1 cellular context compared by ENCODE assay signal in the genomic region with DNA sequence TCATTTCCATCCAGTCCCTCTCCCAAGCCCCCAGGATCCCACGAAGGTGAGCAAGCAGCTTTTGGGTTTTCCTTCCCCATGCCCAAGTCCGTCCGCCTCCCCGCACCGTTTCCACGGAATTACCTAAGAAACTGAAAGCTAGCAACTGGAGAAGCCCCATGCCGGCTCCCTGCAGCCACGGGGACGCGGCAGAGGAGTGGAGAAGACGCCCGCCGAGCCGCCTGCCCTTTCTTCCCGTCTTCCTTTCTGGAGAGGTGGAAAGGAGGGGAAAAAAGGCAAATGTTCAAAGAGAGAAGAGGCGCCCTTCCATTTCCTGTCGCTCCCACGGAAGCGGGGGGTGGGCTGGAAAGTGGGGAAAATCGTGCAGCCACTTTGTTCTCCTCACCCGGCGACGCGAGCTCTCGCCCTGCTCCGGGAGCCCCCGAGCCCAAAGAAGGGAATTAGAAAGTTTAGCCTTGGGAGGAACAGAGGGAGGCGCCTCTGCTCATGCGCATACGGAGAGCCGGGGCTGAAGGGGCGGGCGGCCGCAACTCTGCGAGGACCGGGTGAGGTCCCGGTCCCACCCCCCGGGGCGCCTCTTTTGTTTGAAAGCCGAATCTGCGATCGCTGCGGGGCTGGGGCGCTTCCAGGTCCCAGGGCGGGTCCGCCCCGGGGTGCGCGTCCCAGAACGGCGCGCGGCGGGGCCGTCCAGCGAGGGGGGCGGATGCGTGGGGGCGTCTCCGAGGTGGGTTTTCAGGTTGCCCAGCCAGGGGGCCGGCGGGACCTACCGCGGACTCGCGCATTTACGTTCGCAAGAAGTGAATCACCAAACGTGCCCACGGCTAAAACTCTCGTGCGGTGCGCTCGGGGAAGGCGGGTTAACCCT.
TF ChIP-seq lines count a peak whose summit lies in the region.

TSS of gene LAMB1 (minus strand) at position 436 of the 865 bp plus-strand sequence. CDS start at position 160, 276 bp downstream.

TF ChIP-seq in HEK293, 187 proteins besides CTCF, POLR2A, EP300 and RAD21 (continued from another document and continues in another):
- TF ChIP-seq, protein P1, sequence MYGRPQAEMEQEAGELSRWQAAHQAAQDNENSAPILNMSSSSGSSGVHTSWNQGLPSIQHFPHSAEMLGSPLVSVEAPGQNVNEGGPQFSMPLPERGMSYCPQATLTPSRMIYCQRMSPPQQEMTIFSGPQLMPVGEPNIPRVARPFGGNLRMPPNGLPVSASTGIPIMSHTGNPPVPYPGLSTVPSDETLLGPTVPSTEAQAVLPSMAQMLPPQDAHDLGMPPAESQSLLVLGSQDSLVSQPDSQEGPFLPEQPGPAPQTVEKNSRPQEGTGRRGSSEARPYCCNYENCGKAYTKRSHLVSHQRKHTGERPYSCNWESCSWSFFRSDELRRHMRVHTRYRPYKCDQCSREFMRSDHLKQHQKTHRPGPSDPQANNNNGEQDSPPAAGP (tag by site-specific recombination; IDR thresholded peaks at IDR 0.05), result no peak
- TF ChIP-seq GLI4 (tag by site-specific recombination; IDR thresholded peaks at IDR 0.05), result no peak
- no peak for TF ChIP-seq ZNF292 (tag by site-specific recombination; IDR thresholded peaks at IDR 0.05; ENCODE audit: borderline replicate concordance, low read depth)
- no peak for TF ChIP-seq ZNF791 (tag by site-specific recombination; IDR thresholded peaks at IDR 0.05)
- 0 out of 2 replicates have a peak, but pooled peaks have one; percentile 33 for TF ChIP-seq ZBTB11 (tag by site-specific recombination; conservative IDR thresholded peaks at IDR 0.05; ENCODE audit: low read depth)
- no peak for TF ChIP-seq ZNF623 (tag by site-specific recombination; IDR thresholded peaks at IDR 0.05)
- TF ChIP-seq TCF7L2 (IDR thresholded peaks at IDR 0.05; ENCODE audit: borderline replicate concordance, low read depth, low read length), result no peak
- no peak for TF ChIP-seq ZNF184 (tag by site-specific recombination; IDR thresholded peaks at IDR 0.05)
- no peak for TF ChIP-seq ZNF600 (tag by site-specific recombination; IDR thresholded peaks at IDR 0.05)
- TF ChIP-seq ZNF514 (tag by site-specific recombination; IDR thresholded peaks at IDR 0.05), result no peak
- TF ChIP-seq KLF1 (tag by site-specific recombination; IDR thresholded peaks at IDR 0.05), result peak; percentile 68
- TF ChIP-seq PRDM2 (tag by site-specific recombination; IDR thresholded peaks at IDR 0.05; ENCODE audit: borderline replicate concordance), result no peak
- no peak for TF ChIP-seq ZNF830 (tag by site-specific recombination; IDR thresholded peaks at IDR 0.05; ENCODE audit: low read depth)
- peak; percentile 12; the same call in 1 of the 2 replicates for TF ChIP-seq ZNF394 (tag by site-specific recombination; IDR thresholded peaks at IDR 0.05; ENCODE audit: borderline replicate concordance)
- no peak for TF ChIP-seq SCRT2 (tag by site-specific recombination; IDR thresholded peaks at IDR 0.05)
- TF ChIP-seq, protein P2, sequence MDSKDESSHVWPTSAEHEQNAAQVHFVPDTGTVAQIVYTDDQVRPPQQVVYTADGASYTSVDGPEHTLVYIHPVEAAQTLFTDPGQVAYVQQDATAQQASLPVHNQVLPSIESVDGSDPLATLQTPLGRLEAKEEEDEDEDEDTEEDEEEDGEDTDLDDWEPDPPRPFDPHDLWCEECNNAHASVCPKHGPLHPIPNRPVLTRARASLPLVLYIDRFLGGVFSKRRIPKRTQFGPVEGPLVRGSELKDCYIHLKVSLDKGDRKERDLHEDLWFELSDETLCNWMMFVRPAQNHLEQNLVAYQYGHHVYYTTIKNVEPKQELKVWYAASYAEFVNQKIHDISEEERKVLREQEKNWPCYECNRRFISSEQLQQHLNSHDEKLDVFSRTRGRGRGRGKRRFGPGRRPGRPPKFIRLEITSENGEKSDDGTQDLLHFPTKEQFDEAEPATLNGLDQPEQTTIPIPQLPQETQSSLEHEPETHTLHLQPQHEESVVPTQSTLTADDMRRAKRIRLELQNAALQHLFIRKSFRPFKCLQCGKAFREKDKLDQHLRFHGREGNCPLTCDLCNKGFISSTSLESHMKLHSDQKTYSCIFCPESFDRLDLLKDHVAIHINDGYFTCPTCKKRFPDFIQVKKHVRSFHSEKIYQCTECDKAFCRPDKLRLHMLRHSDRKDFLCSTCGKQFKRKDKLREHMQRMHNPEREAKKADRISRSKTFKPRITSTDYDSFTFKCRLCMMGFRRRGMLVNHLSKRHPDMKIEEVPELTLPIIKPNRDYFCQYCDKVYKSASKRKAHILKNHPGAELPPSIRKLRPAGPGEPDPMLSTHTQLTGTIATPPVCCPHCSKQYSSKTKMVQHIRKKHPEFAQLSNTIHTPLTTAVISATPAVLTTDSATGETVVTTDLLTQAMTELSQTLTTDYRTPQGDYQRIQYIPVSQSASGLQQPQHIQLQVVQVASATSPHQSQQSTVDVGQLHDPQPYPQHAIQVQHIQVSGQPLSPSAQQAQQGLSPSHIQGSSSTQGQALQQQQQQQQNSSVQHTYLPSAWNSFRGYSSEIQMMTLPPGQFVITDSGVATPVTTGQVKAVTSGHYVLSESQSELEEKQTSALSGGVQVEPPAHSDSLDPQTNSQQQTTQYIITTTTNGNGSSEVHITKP (tag by site-specific recombination; IDR thresholded peaks at IDR 0.05), result peak; percentile 76
- TF ChIP-seq ZNF155 (tag by site-specific recombination; IDR thresholded peaks at IDR 0.05), result no peak
- TF ChIP-seq ZNF701 (tag by site-specific recombination; IDR thresholded peaks at IDR 0.05), result no peak
- TF ChIP-seq ZNF223 (tag by site-specific recombination; IDR thresholded peaks at IDR 0.05), result no peak
- 0 out of 2 replicates have a peak, but pooled peaks have one; percentile 35 for TF ChIP-seq ZNF501 (tag by site-specific recombination; IDR thresholded peaks at IDR 0.05)
- TF ChIP-seq ZNF423 (tag by site-specific recombination; IDR thresholded peaks at IDR 0.05), result peak; percentile 98
- no peak for TF ChIP-seq ZSCAN16 (tag by site-specific recombination; IDR thresholded peaks at IDR 0.05)
- no peak for TF ChIP-seq ZNF629 (tag by site-specific recombination; IDR thresholded peaks at IDR 0.05)
- peak; percentile 65 for TF ChIP-seq ZBTB17 (tag by site-specific recombination; IDR thresholded peaks at IDR 0.05)
- TF ChIP-seq, protein P3, sequence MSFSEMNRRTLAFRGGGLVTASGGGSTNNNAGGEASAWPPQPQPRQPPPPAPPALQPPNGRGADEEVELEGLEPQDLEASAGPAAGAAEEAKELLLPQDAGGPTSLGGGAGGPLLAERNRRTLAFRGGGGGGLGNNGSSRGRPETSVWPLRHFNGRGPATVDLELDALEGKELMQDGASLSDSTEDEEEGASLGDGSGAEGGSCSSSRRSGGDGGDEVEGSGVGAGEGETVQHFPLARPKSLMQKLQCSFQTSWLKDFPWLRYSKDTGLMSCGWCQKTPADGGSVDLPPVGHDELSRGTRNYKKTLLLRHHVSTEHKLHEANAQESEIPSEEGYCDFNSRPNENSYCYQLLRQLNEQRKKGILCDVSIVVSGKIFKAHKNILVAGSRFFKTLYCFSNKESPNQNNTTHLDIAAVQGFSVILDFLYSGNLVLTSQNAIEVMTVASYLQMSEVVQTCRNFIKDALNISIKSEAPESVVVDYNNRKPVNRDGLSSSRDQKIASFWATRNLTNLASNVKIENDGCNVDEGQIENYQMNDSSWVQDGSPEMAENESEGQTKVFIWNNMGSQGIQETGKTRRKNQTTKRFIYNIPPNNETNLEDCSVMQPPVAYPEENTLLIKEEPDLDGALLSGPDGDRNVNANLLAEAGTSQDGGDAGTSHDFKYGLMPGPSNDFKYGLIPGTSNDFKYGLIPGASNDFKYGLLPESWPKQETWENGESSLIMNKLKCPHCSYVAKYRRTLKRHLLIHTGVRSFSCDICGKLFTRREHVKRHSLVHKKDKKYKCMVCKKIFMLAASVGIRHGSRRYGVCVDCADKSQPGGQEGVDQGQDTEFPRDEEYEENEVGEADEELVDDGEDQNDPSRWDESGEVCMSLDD (tag by site-specific recombination; IDR thresholded peaks at IDR 0.05), result peak; percentile 19; the same call in 1 of the 2 replicates
- peak; percentile 87 for TF ChIP-seq ZIC2 (tag by site-specific recombination; IDR thresholded peaks at IDR 0.05)
- TF ChIP-seq ZNF544 (tag by site-specific recombination; IDR thresholded peaks at IDR 0.05), result no peak
- no peak for TF ChIP-seq ZNF16 (tag by site-specific recombination; IDR thresholded peaks at IDR 0.05; ENCODE audit: low read depth)
- TF ChIP-seq ZNF626 (tag by site-specific recombination; IDR thresholded peaks at IDR 0.05), result no peak
- TF ChIP-seq, protein P4, sequence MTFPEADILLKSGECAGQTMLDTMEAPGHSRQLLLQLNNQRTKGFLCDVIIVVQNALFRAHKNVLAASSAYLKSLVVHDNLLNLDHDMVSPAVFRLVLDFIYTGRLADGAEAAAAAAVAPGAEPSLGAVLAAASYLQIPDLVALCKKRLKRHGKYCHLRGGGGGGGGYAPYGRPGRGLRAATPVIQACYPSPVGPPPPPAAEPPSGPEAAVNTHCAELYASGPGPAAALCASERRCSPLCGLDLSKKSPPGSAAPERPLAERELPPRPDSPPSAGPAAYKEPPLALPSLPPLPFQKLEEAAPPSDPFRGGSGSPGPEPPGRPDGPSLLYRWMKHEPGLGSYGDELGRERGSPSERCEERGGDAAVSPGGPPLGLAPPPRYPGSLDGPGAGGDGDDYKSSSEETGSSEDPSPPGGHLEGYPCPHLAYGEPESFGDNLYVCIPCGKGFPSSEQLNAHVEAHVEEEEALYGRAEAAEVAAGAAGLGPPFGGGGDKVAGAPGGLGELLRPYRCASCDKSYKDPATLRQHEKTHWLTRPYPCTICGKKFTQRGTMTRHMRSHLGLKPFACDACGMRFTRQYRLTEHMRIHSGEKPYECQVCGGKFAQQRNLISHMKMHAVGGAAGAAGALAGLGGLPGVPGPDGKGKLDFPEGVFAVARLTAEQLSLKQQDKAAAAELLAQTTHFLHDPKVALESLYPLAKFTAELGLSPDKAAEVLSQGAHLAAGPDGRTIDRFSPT (tag by site-specific recombination; IDR thresholded peaks at IDR 0.05), result peak; percentile 78
- no peak for TF ChIP-seq PRDM6 (tag by site-specific recombination; IDR thresholded peaks at IDR 0.05)
- TF ChIP-seq ZNF555 (tag by site-specific recombination; conservative IDR thresholded peaks at IDR 0.05), result no peak
